Comparison of ENCODE assay signal across 9 cellular contexts in the genomic region with DNA sequence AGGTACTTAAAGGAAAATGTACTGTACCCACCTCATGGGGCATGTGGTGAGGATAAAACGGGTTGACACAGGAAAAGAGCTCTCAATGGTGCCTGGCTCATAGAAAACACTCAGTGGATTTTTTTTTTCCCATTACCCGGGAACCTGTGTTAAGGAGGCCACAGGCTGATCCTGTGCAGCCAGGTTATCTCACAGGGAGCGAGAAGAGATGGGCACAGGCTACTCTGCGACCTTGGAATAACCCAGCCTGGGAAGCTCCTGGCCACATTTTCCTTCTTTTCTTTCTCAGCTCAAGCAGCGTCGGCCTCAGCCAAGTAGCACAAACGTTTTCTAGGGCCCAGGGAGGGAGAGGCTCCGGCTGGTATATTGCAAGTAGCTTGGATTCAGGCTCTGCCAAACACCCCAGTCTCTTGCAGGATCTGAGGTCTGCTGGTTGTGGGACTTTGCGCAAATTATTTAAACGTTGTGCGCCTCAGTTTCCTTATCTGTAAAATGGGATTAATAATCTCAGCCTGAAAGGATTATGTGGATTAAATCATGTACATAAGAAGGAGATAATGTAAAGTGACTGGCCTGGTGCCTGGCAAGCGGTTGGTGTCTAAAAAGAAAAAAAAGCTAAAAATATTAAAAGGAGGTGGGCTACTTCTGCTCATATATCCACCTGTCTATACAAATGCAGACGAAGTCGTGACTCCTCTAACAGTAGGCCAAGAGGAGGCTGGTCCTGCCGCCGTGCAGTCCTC. TPM values are rescaled to one million over a fixed set of nuclear protein-coding genes. Genes with fewer than 3 reads are reported as not detected.
DNase-seq lines count a peak whose midpoint lies in the region; ATAC-seq, FAIRE-seq and TF ChIP-seq lines count a peak whose summit lies in the region.
"Had no signal": no experiment of that assay in that cellular context is flagged by ENCODE, and none has a peak within 500 bp of the region (broad histone marks: within the 10 kb centered on the region; RNA-seq: fewer than 3 reads in every experiment).

No MANE protein-coding gene starts in this region.

- H3K27ac Mint-ChIP-seq in activated naive CD8-positive, alpha-beta T cell: peak overlapping the region; percentile 91

- DNase-seq in A172 (ENCODE audit: low spot score) (peak; percentile 39), iPS DF 6.9 (ENCODE audit: low read depth, low spot score) (no peak), spleen (no peak), GM12892 (ENCODE audit: insufficient read length) (no peak)

- H3K36me3 ChIP-seq in iPS DF 6.9 (ENCODE audit: control insufficient read depth, insufficient read depth, low read length) (no peaks in the 10 kb centered on the region), spleen (peaks cover 0 to 6% (median 1%) of the 10 kb centered on the region in 6 donors)

- WGBS in iPS DF 6.9 (ENCODE audit: insufficient coverage, insufficient read length): no CpG with 5 or more reads among the region's 16 CpGs
- WGBS in spleen, 5 donors: 37 to 44% (median 38%) methylated on average over 16 of the region's 16 CpGs

- intact Hi-C loops in spleen (cut with DNase I; ENCODE audit: low total_unique reads): no loop called here

- TF ChIP-seq POLR2A in spleen (IDR thresholded peaks at IDR 0.05): no peak
- no peak for TF ChIP-seq POLR2A in GM12892 (IDR thresholded peaks at IDR 0.05; ENCODE audit: low read depth, low read length)

- H3K27ac ChIP-seq in iPS DF 6.9 (ENCODE audit: low read length): no peak overlapping the region
- H3K27ac ChIP-seq in spleen: peak overlapping the region; percentile 79 to 98 (median 96)

- H3K9me3 ChIP-seq in iPS DF 6.9 (ENCODE audit: control insufficient read depth, insufficient read depth, low read length) (no peaks in the 10 kb centered on the region), spleen (no peaks in the 10 kb centered on the region)

- no peaks in the 10 kb centered on the region for H3K36me3 Mint-ChIP-seq in activated naive CD8-positive, alpha-beta T cell

- H3K4me1 Mint-ChIP-seq in activated naive CD8-positive, alpha-beta T cell (ENCODE audit: low read depth): peaks cover 51% of the 10 kb centered on the region

- no peaks in the 10 kb centered on the region for H3K27me3 Mint-ChIP-seq in activated naive CD8-positive, alpha-beta T cell

- ATAC-seq in HG03280 (IDR thresholded peaks at IDR 0.05; ENCODE audit: unreplicated experiment) (peak; percentile 4), HG03139 (IDR thresholded peaks at IDR 0.05; ENCODE audit: unreplicated experiment) (no peak), GM19463 (IDR thresholded peaks at IDR 0.05; ENCODE audit: unreplicated experiment) (no peak)

- H3K4me1 ChIP-seq in iPS DF 6.9 (ENCODE audit: control insufficient read depth, insufficient read depth, low read length) (peaks cover 11% of the 10 kb centered on the region), spleen (peaks cover 26 to 77% (median 58%) of the 10 kb centered on the region in 6 donors)

- H3K27me3 ChIP-seq in iPS DF 6.9 (ENCODE audit: control insufficient read depth, insufficient read depth, low read length) (no peaks in the 10 kb centered on the region), spleen (replicated peaks in 1 of 7) (no peaks in the 10 kb centered on the region)

- no peak for TF ChIP-seq CTCF in spleen (IDR thresholded peaks at IDR 0.05 in 8 of 11, conservative IDR thresholded peaks at IDR 0.05 in 3 of 11)

- H3K9me3 Mint-ChIP-seq in activated naive CD8-positive, alpha-beta T cell (ENCODE audit: low read depth): no peaks in the 10 kb centered on the region

- no peak for FAIRE-seq in GM12892 (lab: Jason Lieb, UNC)
- FAIRE-seq: GM18507 had no signal

- H3K4me3 ChIP-seq in iPS DF 6.9 (ENCODE audit: low read length) (peak overlapping the region; percentile 61; the same call in 1 of the 2 replicates), spleen (peak overlapping the region; percentile 45 to 93 (median 70))

- peak overlapping the region; percentile 91 for H3K4me3 Mint-ChIP-seq in activated naive CD8-positive, alpha-beta T cell

RNA-seq across cellular contexts. Expression of a gene that starts 2.1 kb away (rescaled TPM):
- 56.1 and 60.0 TPM in 2 replicates for total RNA-seq in A172 (2014; rRNA removed; shearing (Covaris generic))
- total RNA-seq in spleen: 100 to 1,000 TPM in 2 of 7 donors, 10 to 100 TPM in 5; 62.0 to 139 (median 86.8) TPM
- polyA plus RNA-seq in spleen: 10 to 100 TPM in 2 of 3 donors, 1 to 10 TPM in 1; 10.0 to 33.3 (median 10.9) TPM
- polyA plus RNA-seq in GM12892 (2012; ENCODE audit: missing spikeins): 12.6 TPM

RNA-seq across cellular contexts. Expression of a gene that starts 13.8 kb away (rescaled TPM):
- 0.12 and 0.14 TPM in 2 replicates for total RNA-seq in A172 (2014; rRNA removed; shearing (Covaris generic))
- 100 to 1,000 TPM; 150 to 369 (median 272) TPM for total RNA-seq in spleen
- polyA plus RNA-seq in spleen: 100 to 1,000 TPM in 1 of 3 donors, 10 to 100 TPM in 2; 39.5 to 176 (median 89.2) TPM
- polyA plus RNA-seq in GM12892 (2012; ENCODE audit: missing spikeins): 1.3 TPM

RNA-seq across cellular contexts. Expression of a gene that starts 32.6 kb away (rescaled TPM):
- 7.3 and 8.0 TPM in 2 replicates for total RNA-seq in A172 (2014; rRNA removed; shearing (Covaris generic))
- total RNA-seq in spleen: 100 to 1,000 TPM; 105 to 167 (median 120) TPM
- 10 to 100 TPM; 13.7 to 46.1 (median 24.0) TPM for polyA plus RNA-seq in spleen
- 35.7 TPM for polyA plus RNA-seq in GM12892 (2012; ENCODE audit: missing spikeins)

Comparison
In these comparisons a context has a peak if more than half of its experiments do, and no peak if none do; other contexts are left out.
1. RNA of a gene that starts 13.8 kb away (total RNA-seq): 150 to 369 TPM in spleen; 0.12 to 0.14 TPM in A172; every median in the first group is over 100 times any median in the second.
2. RNA of a gene that starts 32.6 kb away (total RNA-seq): 105 to 167 TPM in spleen; 7.3 to 8.0 TPM in A172; every median in the first group is over 10 times any median in the second.